ENCODE assay signal across 12 cellular contexts in genomic region chr7:134703781-134704180, GRCh38. TPM values are rescaled to one million over a fixed set of nuclear protein-coding genes. Genes with fewer than 3 reads are reported as not detected.
DNase-seq lines count a peak whose midpoint lies in the region; ATAC-seq, FAIRE-seq and TF ChIP-seq lines count a peak whose summit lies in the region.
"Had no signal": no experiment of that assay in that cellular context is flagged by ENCODE, and none has a peak within 500 bp of the region (broad histone marks: within the 10 kb centered on the region; RNA-seq: fewer than 3 reads in every experiment).

No MANE protein-coding gene starts in this region.

- peak overlapping the region; percentile 25 for H3K27ac ChIP-seq in ACC112 (ENCODE audit: low read depth, low read length)
- peak overlapping the region; percentile 76 for H3K27ac ChIP-seq in brain microvascular endothelial cell
- H3K27ac ChIP-seq: pancreas had no signal

- no peak overlapping the region for H2AFZ ChIP-seq in ACC112 (ENCODE audit: low read length, unreplicated experiment)

- H3K27me3 ChIP-seq in ACC112 (ENCODE audit: insufficient read depth, low read length) (no peaks in the 10 kb centered on the region), brain microvascular endothelial cell (replicated peaks) (no peaks in the 10 kb centered on the region)
- H3K27me3 ChIP-seq: pancreas had no signal

- in situ Hi-C loops in brain microvascular endothelial cell (cut with HindIII; ENCODE audit: low pct_ligation_motif_present, low sequenced_read_pairs) = no loop called here

- intact Hi-C loops in sciatic nerve (cut with DNase I) = no loop called here

- TF ChIP-seq CTCF in brain microvascular endothelial cell (IDR thresholded peaks at IDR 0.05; ENCODE audit: low read depth, low read length, missing control alignments) = no peak
- no peak for TF ChIP-seq CTCF in D721Med (IDR thresholded peaks at IDR 0.05; ENCODE audit: insufficient read depth, missing control alignments)

- H3K4me1 ChIP-seq in ACC112 (ENCODE audit: control insufficient read depth, insufficient read depth, low read length, unreplicated experiment) = peaks cover 20% of the 10 kb centered on the region
- H3K4me1 ChIP-seq: pancreas had no signal

- H3K36me3 ChIP-seq in ACC112 (ENCODE audit: insufficient read depth, low read length) (no peaks in the 10 kb centered on the region), brain microvascular endothelial cell (replicated peaks) (no peaks in the 10 kb centered on the region)
- H3K36me3 ChIP-seq: pancreas had no signal

- H3K79me2 ChIP-seq in ACC112 (ENCODE audit: control insufficient read depth, insufficient read depth, low read length, unreplicated experiment) = no peaks in the 10 kb centered on the region

- DNase-seq in brain microvascular endothelial cell (peak; percentile 86), kidney tubule cell (ENCODE audit: low spot score) (peak; percentile 22), sciatic nerve (ENCODE audit: low spot score) (no peak), amniotic stem cell (lab: John Stamatoyannopoulos, UW) (no peak), D721Med (ENCODE audit: insufficient read length, low spot score) (no peak), iPS-NIHi11 (ENCODE audit: low spot score) (no peak)
- DNase-seq: activated CD4-positive, alpha-beta T cell treated with anti-CD3 and anti-CD28 coated beads, Interleukin-2, amount 50 U/mL, for 4 hours; DMS53; NCI-H1092 treated with DMSO at 0.1 percent for 48 hours; pancreas had no signal

- H3K4me3 ChIP-seq in ACC112 (ENCODE audit: low read depth, low read length) = no peak overlapping the region
- no peak overlapping the region for H3K4me3 ChIP-seq in brain microvascular endothelial cell (ENCODE audit: low read depth, low read length)
- H3K4me3 ChIP-seq: pancreas had no signal

- ATAC-seq in sciatic nerve (peak; percentile 83), HG03469 (IDR thresholded peaks at IDR 0.05; ENCODE audit: unreplicated experiment) (no peak)

- no peak for FAIRE-seq in D721Med (lab: Jason Lieb, UNC)
- FAIRE-seq: pancreas had no signal

RNA-seq across cellular contexts. Expression of gene BPGM, which starts 57.1 kb away (rescaled TPM):
- 28.2 TPM for total RNA-seq in sciatic nerve

Comparison
In these comparisons a context has a peak if more than half of its experiments do, and no peak if none do; other contexts are left out.
1. DNase-seq: peak in brain microvascular endothelial cell (single experiment) and kidney tubule cell (single experiment); none in sciatic nerve (single experiment), amniotic stem cell (single experiment), D721Med (single experiment) and iPS-NIHi11 (single experiment).